In the genomic region with DNA sequence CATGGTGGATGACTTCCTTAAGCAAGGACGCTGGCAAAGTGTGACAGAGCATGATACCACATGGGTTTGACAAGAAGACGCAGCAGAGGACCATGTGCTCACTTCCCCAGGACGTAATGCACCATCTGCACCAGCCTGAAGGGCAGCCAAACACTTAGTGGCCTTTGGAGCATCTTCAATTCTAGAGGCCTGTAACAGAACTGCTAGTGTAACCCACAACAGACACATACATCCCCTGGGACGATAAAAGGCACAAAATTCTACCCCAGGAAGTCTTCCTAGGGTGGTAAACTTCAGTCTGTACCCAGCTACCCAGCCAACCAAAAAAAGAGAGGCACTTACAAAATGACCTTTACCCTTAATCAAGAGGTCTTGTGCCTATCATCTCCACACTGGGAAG, we compare ENCODE assay signal across 23 cellular contexts.
"Had no signal": no experiment of that assay in that cellular context is flagged by ENCODE, and none has a peak within 500 bp of the region (broad histone marks: within the 10 kb centered on the region; RNA-seq: fewer than 3 reads in every experiment).

No MANE protein-coding gene starts in this region.

- H3K9me3 ChIP-seq: heart left ventricle, neutrophil, suprapubic skin, tibial nerve had no signal

- H3K27ac ChIP-seq: heart left ventricle, neutrophil, parathyroid adenoma, skin epidermis, suprapubic skin, tibial nerve, VCaP had no signal

- DNase-seq: activated CD4-positive, alpha-beta T cell treated with anti-CD3 and anti-CD28 coated beads, Interleukin-2, amount 10 ng/mL, durations not matched to agents 24 days and 14 days; activated CD8-positive, alpha-beta memory T cell treated with anti-CD3 and anti-CD28 coated beads, Interleukin-2, amount 50 U/mL, for 4 hours; activated naive CD4-positive, alpha-beta T cell treated with anti-CD3 and anti-CD28 coated beads for 36 hours; activated T-cell treated with anti-CD3 and anti-CD28 coated beads, Interleukin-2, amount 50 U/mL, for 4 hours; amygdala; cortex of kidney; endodermal cell; heart left ventricle; islet precursor cell; left cardiac atrium; mesenchymal stem cell; right cardiac atrium; stimulated activated CD4-positive, alpha-beta T cell treated with anti-CD3 and anti-CD28 coated beads, Interleukin-2, amount 100 ng/mL, for 24 hours; T-cell had no signal

- H3K4me3 ChIP-seq: heart left ventricle, skin epidermis, suprapubic skin, tibial nerve had no signal

- H3K27me3 ChIP-seq: heart left ventricle, neutrophil, suprapubic skin, tibial nerve had no signal

- H3K79me2 ChIP-seq: parathyroid adenoma had no signal

- H3K9ac ChIP-seq: parathyroid adenoma had no signal

- ATAC-seq: activated CD4-positive, CD25-positive, alpha-beta regulatory T cell treated with anti-CD3 and anti-CD28 coated beads, Interleukin-2, amount 50 U/mL, for 24 hours; activated T-cell treated with anti-CD3 and anti-CD28 coated beads, Interleukin-2, amount 50 U/mL, for 4 hours; heart left ventricle; left cardiac atrium; right cardiac atrium; stimulated activated effector memory CD8-positive, alpha-beta T cell treated with anti-CD3 and anti-CD28 coated beads, Interleukin-12 subunit alpha, Interleukin-12 subunit beta, amount 100 ng/mL, for 72 hours; stimulated activated naive CD8-positive, alpha-beta T cell treated with anti-CD3 and anti-CD28 coated beads, Interleukin-15, amount 100 ng/mL, for 72 hours; T-cell had no signal

- H3K4me1 ChIP-seq: heart left ventricle, parathyroid adenoma, suprapubic skin, tibial nerve had no signal

- H2AFZ ChIP-seq: parathyroid adenoma had no signal
